Comparison of ENCODE assay signal across 6 cellular contexts in genomic region chr7:100234660-100235317, GRCh38. TPM values are rescaled to one million over a fixed set of nuclear protein-coding genes. Genes with fewer than 3 reads are reported as not detected.
"Had no signal": no experiment of that assay in that cellular context is flagged by ENCODE, and none has a peak within 500 bp of the region (broad histone marks: within the 10 kb centered on the region; RNA-seq: fewer than 3 reads in every experiment).

No MANE protein-coding gene starts in this region.

RNA-seq across cellular contexts. Expression of gene PVRIG, which starts 15.0 kb away (rescaled TPM):
- total RNA-seq: astrocyte, chondrocyte, dermis blood vessel endothelial cell, epithelial cell of proximal tubule, frontal cortex, Right ventricle myocardium inferior had no signal
